Comparison of ENCODE assay signal across 13 cellular contexts in genomic region chr1:1352784-1353388, GRCh38. TPM values are rescaled to one million over a fixed set of nuclear protein-coding genes. Genes with fewer than 3 reads are reported as not detected.
DNase-seq lines count a peak whose midpoint lies in the region; ATAC-seq and TF ChIP-seq lines count a peak whose summit lies in the region.
"Had no signal": no experiment of that assay in that cellular context is flagged by ENCODE, and none has a peak within 500 bp of the region (broad histone marks: within the 10 kb centered on the region; RNA-seq: fewer than 3 reads in every experiment).

No MANE protein-coding gene starts in this region.

- no peak overlapping the region for H3K4me2 ChIP-seq in IMR-90 (ENCODE audit: low read depth, low read length)

- DNase-seq in NCI-H2107 treated with DMSO at 0.1 percent for 48 hours (lab: John Stamatoyannopoulos, UW; ENCODE audit: unreplicated experiment), result peak; percentile 5
- DNase-seq in NCI-H2107 (lab: John Stamatoyannopoulos, UW), result no peak
- no peak for DNase-seq in IMR-90
- DNase-seq in breast epithelium (ENCODE audit: low spot score in 2 of 2), result no peak
- no peak for DNase-seq in osteocyte (ENCODE audit: extremely low spot score, unreplicated experiment)
- DNase-seq in GM10266 (ENCODE audit: extremely low spot score), result no peak
- DNase-seq in stimulated activated CD4-positive, alpha-beta T cell treated with anti-CD3 and anti-CD28 coated beads, Interleukin-4, amount 100 ng/mL, for 4 hours, result no peak
- no peak for DNase-seq in stimulated activated CD4-positive, alpha-beta T cell treated with anti-CD3 and anti-CD28 coated beads, Interleukin-2, amount 100 ng/mL, for 48 hours
- DNase-seq: ACHN, NCI-H774 had no signal

- ATAC-seq in IMR-90 (ENCODE audit: low read depth), result no peak
- ATAC-seq: left lung had no signal

- H3K4me3 Mint-ChIP-seq in osteocyte (ENCODE audit: unreplicated experiment), result peak overlapping the region; percentile 72

- in situ Hi-C loops in IMR-90 (cut with MboI; ENCODE audit: low sequenced_read_pairs), result no loop called here

- no peak overlapping the region for H3K18ac ChIP-seq in IMR-90 (ENCODE audit: low read depth, low read length)

- no peaks in the 10 kb centered on the region for H3K9me3 Mint-ChIP-seq in osteocyte (ENCODE audit: unreplicated experiment)
- H3K9me3 Mint-ChIP-seq: T-helper 2 cell treated with Interferon-gamma antibody and Interleukin-4, amounts not matched to agents 5 μg/mL and 100 μg/mL, for 36 hours had no signal

- peaks cover 8 to 29% of the 10 kb centered on the region in 2 experiments; a peak in 3 of 4 replicates for H3K79me1 ChIP-seq in IMR-90 (ENCODE audit: low read depth in 1 of 2, low read length in 2 of 2)

- H3K36me3 ChIP-seq in IMR-90 (ENCODE audit: control insufficient read depth, insufficient read depth, low read length) (peaks cover 39% of the 10 kb centered on the region), breast epithelium (no peaks in the 10 kb centered on the region)
- H3K36me3 ChIP-seq: left lung had no signal

- H3K4me3 ChIP-seq in IMR-90 (ENCODE audit: insufficient read depth, low read depth, low read length) (no peak overlapping the region), breast epithelium (peak overlapping the region in 1 of 3 donors; percentile 76)
- H3K4me3 ChIP-seq: left lung had no signal

- H3K27me3 ChIP-seq in IMR-90 (ENCODE audit: control insufficient read depth, insufficient read depth, low read length) (no peaks in the 10 kb centered on the region), breast epithelium (no peaks in the 10 kb centered on the region)

- intact Hi-C loops in IMR-90 (cut with micrococcal nuclease) (no loop called here), breast epithelium (cut with DNase I; ENCODE audit: low total_unique reads) (no loop called here)

- H2BK5ac ChIP-seq in IMR-90 (ENCODE audit: low read depth, low read length, poor library complexity, severe bottlenecking), result no peak overlapping the region

- no peak overlapping the region for H2BK20ac ChIP-seq in IMR-90 (ENCODE audit: low read depth, low read length)

- H2AK5ac ChIP-seq in IMR-90 (ENCODE audit: low read depth, low read length), result 0 out of 2 replicates have a peak overlapping the region, but pooled peaks have one; percentile 7

- WGBS in IMR-90 (ENCODE audit: extremely low coverage in 2 of 2, insufficient read length in 1 of 2), 2 experiments, result no CpG with 5 or more reads among the region's 5 CpGs

- no peaks in the 10 kb centered on the region for H3K9me3 ChIP-seq in IMR-90 (ENCODE audit: control insufficient read depth, insufficient read depth, low read length)
- no peaks in the 10 kb centered on the region for H3K9me3 ChIP-seq in breast epithelium
- H3K9me3 ChIP-seq: left lung had no signal

- H3K4me1 Mint-ChIP-seq in osteocyte (ENCODE audit: unreplicated experiment), result peaks cover 40% of the 10 kb centered on the region

- dilution Hi-C loops in IMR-90 (cut with HindIII; ENCODE audit: low sequenced_read_pairs, unreplicated experiment), result no loop called here

- peak overlapping the region; percentile 74 for H3K27ac Mint-ChIP-seq in osteocyte (ENCODE audit: unreplicated experiment)

- H2AFZ ChIP-seq in IMR-90 (replicated peaks; ENCODE audit: low read length, poor library complexity), result peak overlapping the region; percentile 8

- no peak overlapping the region for H2AK9ac ChIP-seq in IMR-90 (replicated peaks; ENCODE audit: low read depth, low read length, poor library complexity)

- peak overlapping the region; percentile 0; the same call in 1 of the 2 replicates for H3K27ac ChIP-seq in IMR-90 (ENCODE audit: insufficient read depth, low read length)
- H3K27ac ChIP-seq in breast epithelium, result peak overlapping the region; percentile 33 to 98
- H3K27ac ChIP-seq: left lung had no signal

- TF ChIP-seq CTCF in IMR-90 (conservative IDR thresholded peaks at IDR 0.05; ENCODE audit: low read depth, low read length) (no peak), breast epithelium (IDR thresholded peaks at IDR 0.05) (no peak), osteocyte (IDR thresholded peaks at IDR 0.05) (no peak), GM10266 (IDR thresholded peaks at IDR 0.05; ENCODE audit: control insufficient read depth, insufficient read depth, low read depth, missing control alignments) (no peak)

- TF ChIP-seq POLR2A in IMR-90 (IDR thresholded peaks at IDR 0.05; ENCODE audit: low read depth, low read length) (no peak), breast epithelium (IDR thresholded peaks at IDR 0.05) (no peak)

- H3K36me3 Mint-ChIP-seq in osteocyte (ENCODE audit: unreplicated experiment), result peaks cover 9% of the 10 kb centered on the region

- H3K27me3 Mint-ChIP-seq in osteocyte (ENCODE audit: unreplicated experiment), result no peaks in the 10 kb centered on the region

- no peak overlapping the region for H4K8ac ChIP-seq in IMR-90 (ENCODE audit: low read depth in 2 of 2, low read length in 2 of 2)

- no peak overlapping the region for H3K56ac ChIP-seq in IMR-90 (ENCODE audit: extremely low read depth, insufficient read depth, low read length)

- no peak overlapping the region for H3K9ac ChIP-seq in IMR-90 (ENCODE audit: low read depth, low read length)

- H4K20me1 ChIP-seq in IMR-90 (ENCODE audit: insufficient read depth, low read length), result peaks cover 60% of the 10 kb centered on the region

- H3K4ac ChIP-seq in IMR-90 (ENCODE audit: low read depth, low read length), result no peak overlapping the region

- H2BK15ac ChIP-seq in IMR-90 (ENCODE audit: low read depth, low read length), result no peak overlapping the region

- POLR2A ChIA-PET in IMR-90 (lab: Charles Lee; ENCODE audit: unreplicated experiment), result no interaction called here

- H3K23ac ChIP-seq in IMR-90 (ENCODE audit: low read depth, low read length), result peak overlapping the region; percentile 56; the same call in 1 of the 2 replicates

- H4K5ac ChIP-seq in IMR-90 (ENCODE audit: low read depth, low read length), result 0 out of 2 replicates have a peak overlapping the region, but pooled peaks have one; percentile 20

- H3K4me1 ChIP-seq in IMR-90 (ENCODE audit: control insufficient read depth, insufficient read depth, low read length) (peaks cover 21% of the 10 kb centered on the region), breast epithelium (peaks cover 6 to 10% of the 10 kb centered on the region in 2 donors)

- no peak overlapping the region for H4K91ac ChIP-seq in IMR-90 (ENCODE audit: insufficient read depth, low read depth, low read length)

- TSS peak; percentile 82 for BruUV-seq in IMR-90 (replicated peaks; lab: Mats Ljungman, UMichigan)

- TF ChIP-seq RAD21 in IMR-90 (IDR thresholded peaks at IDR 0.05; ENCODE audit: low read length), result no peak

- CTCF ChIA-PET in IMR-90 (lab: Yijun Ruan, JAX), result no interaction called here

- H2BK120ac ChIP-seq in IMR-90 (ENCODE audit: low read depth, low read length), result no peak overlapping the region

- no peaks in the 10 kb centered on the region for H3K9me1 ChIP-seq in IMR-90 (ENCODE audit: insufficient read depth, low read length)

- no peak overlapping the region for H3K14ac ChIP-seq in IMR-90 (replicated peaks; ENCODE audit: low read depth, low read length)

TF ChIP-seq in IMR-90, 13 proteins besides CTCF, POLR2A, EP300 and RAD21:
- TF ChIP-seq ELK1 (IDR thresholded peaks at IDR 0.05; ENCODE audit: borderline replicate concordance, low read depth, low read length) (no peak), CHD1 (IDR thresholded peaks at IDR 0.05; ENCODE audit: low read depth, low read length) (no peak)

RNA-seq across cellular contexts. Expression of gene DVL1, which starts 3.7 kb away (rescaled TPM):
- total RNA-seq in IMR-90 (2012; rRNA removed), result 27.2 and 27.5 TPM in 2 replicates
- polyA plus RNA-seq in IMR-90 (2012; rRNA removed), result 35.9 and 47.6 TPM in 2 replicates
- polyA plus RNA-seq in IMR-90 (2012; cell fraction: cytosol; rRNA removed), result 17.5 and 35.8 TPM in 2 replicates
- 176 and 462 TPM in 2 replicates for polyA plus RNA-seq in IMR-90 (2012; cell fraction: nucleus; rRNA removed; ENCODE audit: low replicate concordance)
- 10 to 100 TPM; 55.2 to 70.1 (median 55.2) TPM for total RNA-seq in breast epithelium
- total RNA-seq in osteocyte, result 92.9 and 95.7 TPM in 2 replicates

RNA-seq across cellular contexts. Expression of gene MXRA8, which starts 5.5 kb away (rescaled TPM):
- total RNA-seq in IMR-90 (2012; rRNA removed) (92.5 and 97.8 TPM in 2 replicates), breast epithelium (100 to 1,000 TPM in 1 of 3 donors, 10 to 100 TPM in 2; 93.4 to 308 (median 99.8) TPM), osteocyte (440 and 449 TPM in 2 replicates)
- 469 and 502 TPM in 2 replicates for polyA plus RNA-seq in IMR-90 (2012; rRNA removed)
- 392 and 634 TPM in 2 replicates for polyA plus RNA-seq in IMR-90 (2012; cell fraction: cytosol; rRNA removed)
- polyA plus RNA-seq in IMR-90 (2012; cell fraction: nucleus; rRNA removed; ENCODE audit: low replicate concordance), result 1,013 and 2,455 TPM in 2 replicates

RNA-seq across cellular contexts. Expression of gene TAS1R3, which starts 21.8 kb away (rescaled TPM):
- total RNA-seq in IMR-90 (2012; rRNA removed) (under 0.01 TPM in 1 of 2 replicates, not detected in the other), breast epithelium (under 1 TPM in 2 of 3 donors, not detected in 1; 0.16 to 0.33 TPM), osteocyte (0.57 and 0.97 TPM in 2 replicates)
- polyA plus RNA-seq in IMR-90 (2012; rRNA removed), result 0.05 and 0.06 TPM in 2 replicates
- 0.04 TPM in 1 of 2 replicates, not detected in the other for polyA plus RNA-seq in IMR-90 (2012; cell fraction: cytosol; rRNA removed)
- 0.56 and 1.9 TPM in 2 replicates for polyA plus RNA-seq in IMR-90 (2012; cell fraction: nucleus; rRNA removed; ENCODE audit: low replicate concordance)
- total RNA-seq: H4 had no signal

RNA-seq across cellular contexts. Expression of gene AURKAIP1, which starts 22.1 kb away (rescaled TPM):
- 45.7 and 63.0 TPM in 2 replicates for total RNA-seq in IMR-90 (2012; rRNA removed)
- polyA plus RNA-seq in IMR-90 (2012; rRNA removed), result 107 and 129 TPM in 2 replicates
- 140 and 151 TPM in 2 replicates for polyA plus RNA-seq in IMR-90 (2012; cell fraction: cytosol; rRNA removed)
- polyA plus RNA-seq in IMR-90 (2012; cell fraction: nucleus; rRNA removed; ENCODE audit: low replicate concordance), result 73.9 and 142 TPM in 2 replicates
- 100 to 1,000 TPM in 1 of 3 donors, 10 to 100 TPM in 2; 91.3 to 116 (median 99.6) TPM for total RNA-seq in breast epithelium
- total RNA-seq in osteocyte, result 116 and 120 TPM in 2 replicates

RNA-seq across cellular contexts. Expression of gene CPTP, which starts 28.3 kb away (rescaled TPM):
- total RNA-seq in IMR-90 (2012; rRNA removed) (2.7 and 3.1 TPM in 2 replicates), breast epithelium (10 to 100 TPM in 2 of 3 donors, 1 to 10 TPM in 1; 9.0 to 16.4 (median 13.4) TPM), osteocyte (23.5 and 24.7 TPM in 2 replicates)
- 12.1 and 15.4 TPM in 2 replicates for polyA plus RNA-seq in IMR-90 (2012; rRNA removed)
- polyA plus RNA-seq in IMR-90 (2012; cell fraction: cytosol; rRNA removed), result 7.4 and 21.9 TPM in 2 replicates
- polyA plus RNA-seq in IMR-90 (2012; cell fraction: nucleus; rRNA removed; ENCODE audit: low replicate concordance), result 5.6 and 16.7 TPM in 2 replicates
